8 cellular contexts compared by ENCODE assay signal in genomic region chr5:148805323-148806290, GRCh38. TPM values are rescaled to one million over a fixed set of nuclear protein-coding genes. Genes with fewer than 3 reads are reported as not detected.
DNase-seq lines count a peak whose midpoint lies in the region; ATAC-seq and TF ChIP-seq lines count a peak whose summit lies in the region.

No MANE protein-coding gene starts in this region.

- no peak for TF ChIP-seq CTCF in HFFc6 (IDR thresholded peaks at IDR 0.05)

- no peaks in the 10 kb centered on the region for H3K9me3 Mint-ChIP-seq in HFFc6

- in situ Hi-C loops in ACHN (cut with HindIII; ENCODE audit: low pct_ligation_motif_present, low pct_unique_long_range_greater_than_20kb, low sequenced_read_pairs) = no loop called here

- H3K27ac Mint-ChIP-seq in HFFc6 = no peak overlapping the region

- DNase-seq in ACHN (peak; percentile 63), SIG-M5 treated with dmso at 0.1 percent for 504 hours (lab: John Stamatoyannopoulos, UW; ENCODE audit: unreplicated experiment) (peak; percentile 99), iPS-NIHi11 (ENCODE audit: low spot score) (peak; percentile 17), NCI-H510A (lab: John Stamatoyannopoulos, UW) (no peak), HFFc6 (no peak), NCI-H1092 (lab: John Stamatoyannopoulos, UW) (no peak)

- H3K36me3 Mint-ChIP-seq in HFFc6 (ENCODE audit: low read depth) = no peaks in the 10 kb centered on the region

- ATAC-seq in GM18858 (IDR thresholded peaks at IDR 0.05; ENCODE audit: unreplicated experiment) (peak; percentile 28), HG03066 (IDR thresholded peaks at IDR 0.05; ENCODE audit: low read depth, unreplicated experiment) (peak; percentile 35)

- no peak overlapping the region for H3K4me3 Mint-ChIP-seq in HFFc6

- H3K27me3 Mint-ChIP-seq in HFFc6 (ENCODE audit: insufficient read depth) = no peaks in the 10 kb centered on the region; the same call in 1 of the 2 replicates

- H3K4me1 Mint-ChIP-seq in HFFc6 (ENCODE audit: low read depth) = peaks cover 71% of the 10 kb centered on the region

RNA-seq across cellular contexts. Expression of gene ADRB2, which starts 20.8 kb away (rescaled TPM):
- total RNA-seq in HFFc6 (2021; fragmentation: NEBNext Ultra II Directional; extraction: Animal tissue kit (Norgen Biotek cat#: 25700)) = 1 to 10 TPM; 2.0 to 4.0 (median 3.7) TPM

Comparison
In these comparisons a context has a peak if more than half of its experiments do, and no peak if none do; other contexts are left out.
1. DNase-seq: peak in ACHN (single experiment), SIG-M5 treated with dmso at 0.1 percent for 504 hours (single experiment) and iPS-NIHi11 (single experiment); none in NCI-H510A (single experiment), HFFc6 (single experiment) and NCI-H1092 (single experiment).